ENCODE assay signal across 13 cellular contexts in genomic region chr16:84840687-84841627, GRCh38. TPM values are rescaled to one million over a fixed set of nuclear protein-coding genes. Genes with fewer than 3 reads are reported as not detected.
A peak's percentile ranks its signal among the peaks of the same experiment; 100 is the strongest.
DNase-seq lines count a peak whose midpoint lies in the region; ATAC-seq, FAIRE-seq and TF ChIP-seq lines count a peak whose summit lies in the region.
"Had no signal": no experiment of that assay in that cellular context is flagged by ENCODE, and none has a peak within 500 bp of the region (broad histone marks: within the 10 kb centered on the region; RNA-seq: fewer than 3 reads in every experiment).

No MANE protein-coding gene starts in this region.

- peaks cover 27% of the 10 kb centered on the region for H3K9me1 ChIP-seq in IMR-90 (ENCODE audit: insufficient read depth, low read length)

- TF ChIP-seq CTCF in A549 (IDR thresholded peaks at IDR 0.05) (no peak), IMR-90 (conservative IDR thresholded peaks at IDR 0.05; ENCODE audit: low read depth, low read length) (no peak), esophagus squamous epithelium (IDR thresholded peaks at IDR 0.05) (no peak), adrenal gland (IDR thresholded peaks at IDR 0.05) (no peak)

- no peak for DNase-seq in A549 (ENCODE audit: low read depth in 1 of 2, low spot score in 1 of 2)
- DNase-seq in IMR-90 = no peak
- DNase-seq in esophagus squamous epithelium (lab: John Stamatoyannopoulos, UW) = no peak
- DNase-seq in trophoblast cell = no peak
- no peak for DNase-seq in activated CD4-positive, alpha-beta T cell treated with anti-CD3 and anti-CD28 coated beads for 48 hours
- DNase-seq in adrenal gland = no peak
- DNase-seq in NCI-H510A treated with DMSO at 0.1 percent for 48 hours (lab: John Stamatoyannopoulos, UW) = no peak
- DNase-seq: hippocampal formation, SHP77 had no signal

- TF ChIP-seq POLR2A in A549 (IDR thresholded peaks at IDR 0.05; ENCODE audit: low read length) (no peak), IMR-90 (IDR thresholded peaks at IDR 0.05; ENCODE audit: low read depth, low read length) (no peak), esophagus squamous epithelium (IDR thresholded peaks at IDR 0.05) (no peak), adrenal gland (IDR thresholded peaks at IDR 0.05) (no peak)

- TF ChIP-seq EP300 in A549 (IDR thresholded peaks at IDR 0.05) = no peak

- peaks cover 3% of the 10 kb centered on the region; the same call in 1 of the 2 replicates for H4K20me1 ChIP-seq in IMR-90 (ENCODE audit: insufficient read depth, low read length)

- H4K8ac ChIP-seq in IMR-90 (ENCODE audit: low read depth in 2 of 2, low read length in 2 of 2) (peak overlapping the region; percentile 3 to 46; a peak in 3 of 4 replicates), trophoblast cell (ENCODE audit: low read depth, low read length) (peak overlapping the region; percentile 7)

- BruUV-seq in IMR-90 (replicated peaks; lab: Mats Ljungman, UMichigan) = no TSS peak

- H3K79me2 ChIP-seq in trophoblast cell (ENCODE audit: control insufficient read depth, insufficient read depth, low read length, poor library complexity) = peaks cover 5% of the 10 kb centered on the region

- 0 out of 2 replicates have a peak overlapping the region, but pooled peaks have one; percentile 48 for H3K23ac ChIP-seq in IMR-90 (ENCODE audit: low read depth, low read length)
- no peak overlapping the region for H3K23ac ChIP-seq in trophoblast cell (ENCODE audit: low read length)

- in situ Hi-C loops in IMR-90 (cut with MboI; ENCODE audit: low sequenced_read_pairs) = no loop called here

- no peak for ATAC-seq in A549
- no peak for ATAC-seq in IMR-90 (ENCODE audit: low read depth)
- ATAC-seq in GM18861 (IDR thresholded peaks at IDR 0.05; ENCODE audit: unreplicated experiment) = no peak
- ATAC-seq: activated CD4-positive, CD25-positive, alpha-beta regulatory T cell treated with anti-CD3 and anti-CD28 coated beads, Interleukin-2, amount 50 U/mL, for 24 hours had no signal

- no peak overlapping the region for H4K12ac ChIP-seq in trophoblast cell (ENCODE audit: low read depth, low read length)

- H2BK15ac ChIP-seq in IMR-90 (ENCODE audit: low read depth, low read length) = peak overlapping the region; percentile 57; the same call in 2 of the 3 replicates

- peak overlapping the region; percentile 63 for H2BK12ac ChIP-seq in trophoblast cell (ENCODE audit: low read length)

- H3K9me3 ChIP-seq in A549 (no peaks in the 10 kb centered on the region), IMR-90 (ENCODE audit: control insufficient read depth, insufficient read depth, low read length) (no peaks in the 10 kb centered on the region), esophagus squamous epithelium (no peaks in the 10 kb centered on the region), trophoblast cell (ENCODE audit: insufficient read depth, low read depth, low read length) (no peaks in the 10 kb centered on the region), adrenal gland (replicated peaks in 1 of 3) (no peaks in the 10 kb centered on the region)

- intact Hi-C loops in IMR-90 (cut with micrococcal nuclease) = no loop called here
- intact Hi-C loops in esophagus squamous epithelium (cut with DNase I) = no loop called here
- intact Hi-C loops in adrenal gland (cut with DNase I) = loop anchor here in 1 of 2 donors (10.0 kb wide), 1 partner anchor 114 kb away; no protein-coding TSS in a partner anchor

- CTCF ChIA-PET in A549 (lab: Yijun Ruan, JAX) = interaction anchor here (0.6 to 1.7 kb wide), 5 partner anchors 10 to 317 kb away, joined by 3 to 6 read pairs (median 3); no protein-coding TSS in a partner anchor
- CTCF ChIA-PET in IMR-90 (lab: Yijun Ruan, JAX) = interaction anchor here (1.1 kb wide), 1 partner anchor 86 kb away, joined by 3 read pairs; no protein-coding TSS in a partner anchor

- no peaks in the 10 kb centered on the region for H3K27me3 ChIP-seq in IMR-90 (ENCODE audit: control insufficient read depth, insufficient read depth, low read length)
- H3K27me3 ChIP-seq in esophagus squamous epithelium = peaks cover 0 to 15% (median 0%) of the 10 kb centered on the region in 4 donors
- no peaks in the 10 kb centered on the region for H3K27me3 ChIP-seq in trophoblast cell (ENCODE audit: insufficient read depth, low read length)
- no peaks in the 10 kb centered on the region for H3K27me3 ChIP-seq in adrenal gland

- no peak overlapping the region for H3K56ac ChIP-seq in IMR-90 (ENCODE audit: extremely low read depth, insufficient read depth, low read length)

- H2BK120ac ChIP-seq in IMR-90 (ENCODE audit: low read depth, low read length) (peak overlapping the region; percentile 36), trophoblast cell (ENCODE audit: insufficient read depth, low read length, poor library complexity) (peak overlapping the region; percentile 57)

- H2AFZ ChIP-seq in IMR-90 (replicated peaks; ENCODE audit: low read length, poor library complexity) (no peak overlapping the region), trophoblast cell (ENCODE audit: insufficient read depth, low read length, poor library complexity) (no peak overlapping the region)

- H2BK20ac ChIP-seq in IMR-90 (ENCODE audit: low read depth, low read length) = peak overlapping the region; percentile 72

- TF ChIP-seq RAD21 in A549 (conservative IDR thresholded peaks at IDR 0.05 in 1 of 2, IDR thresholded peaks at IDR 0.05 in 1 of 2) = no peak
- TF ChIP-seq RAD21 in IMR-90 (IDR thresholded peaks at IDR 0.05; ENCODE audit: low read length) = no peak

- H4K5ac ChIP-seq in IMR-90 (ENCODE audit: low read depth, low read length) = no peak overlapping the region

- H3K4ac ChIP-seq in IMR-90 (ENCODE audit: low read depth, low read length) = peak overlapping the region; percentile 58
- peak overlapping the region; percentile 1 for H3K4ac ChIP-seq in trophoblast cell (ENCODE audit: low read depth, low read length)

- POLR2A ChIA-PET in A549 (lab: Yijun Ruan, JAX) = no interaction called here
- POLR2A ChIA-PET in IMR-90 (lab: Charles Lee; ENCODE audit: unreplicated experiment) = no interaction called here

- H2AK9ac ChIP-seq in IMR-90 (replicated peaks; ENCODE audit: low read depth, low read length, poor library complexity) = peak overlapping the region; percentile 86

- H3K18ac ChIP-seq in IMR-90 (ENCODE audit: low read depth, low read length) = no peak overlapping the region
- no peak overlapping the region for H3K18ac ChIP-seq in trophoblast cell (ENCODE audit: low read length)

- 0 out of 2 replicates have a peak overlapping the region, but pooled peaks have one; percentile 7 for H3K14ac ChIP-seq in IMR-90 (replicated peaks; ENCODE audit: low read depth, low read length)
- no peak overlapping the region for H3K14ac ChIP-seq in trophoblast cell (ENCODE audit: low read length)

- FAIRE-seq in A549 (lab: Jason Lieb, UNC) = no peak

- peaks cover 49% of the 10 kb centered on the region for H3K36me3 ChIP-seq in IMR-90 (ENCODE audit: control insufficient read depth, insufficient read depth, low read length)
- H3K36me3 ChIP-seq in esophagus squamous epithelium = peaks cover 0 to 35% (median 0%) of the 10 kb centered on the region in 3 donors
- H3K36me3 ChIP-seq in trophoblast cell (ENCODE audit: control insufficient read depth in 1 of 2, insufficient read depth in 2 of 2, low read length in 2 of 2) = peaks cover 65 to 77% of the 10 kb centered on the region in 2 experiments
- H3K36me3 ChIP-seq in adrenal gland (replicated peaks in 1 of 2) = no peaks in the 10 kb centered on the region

- peak overlapping the region; percentile 68 for H4K91ac ChIP-seq in IMR-90 (ENCODE audit: insufficient read depth, low read depth, low read length)
- H4K91ac ChIP-seq in trophoblast cell (ENCODE audit: low read depth, low read length) = peak overlapping the region; percentile 50

- 85% methylated on average over 22 of the region's 22 CpGs for WGBS in A549 (ENCODE audit: missing lambda C conversion rate)
- WGBS in IMR-90 (ENCODE audit: extremely low coverage in 2 of 2, insufficient read length in 1 of 2), 2 experiments = 86% methylated on average over 5 of the region's 22 CpGs; no CpG with 5 or more reads in 1 of the 2 experiments
- 70 to 85% methylated on average over 19 to 22 of the region's 22 CpGs for WGBS in esophagus squamous epithelium, 2 donors
- no CpG with 5 or more reads among the region's 22 CpGs for WGBS in trophoblast cell (ENCODE audit: extremely low coverage, insufficient coverage, insufficient read length)
- WGBS in adrenal gland, 4 donors = 83 to 87% (median 83%) methylated on average over 22 of the region's 22 CpGs

- H3K9ac ChIP-seq in IMR-90 (ENCODE audit: low read depth, low read length) (no peak overlapping the region), trophoblast cell (ENCODE audit: low read length) (no peak overlapping the region)

- no peak overlapping the region for H2BK5ac ChIP-seq in IMR-90 (ENCODE audit: low read depth, low read length, poor library complexity, severe bottlenecking)
- peak overlapping the region; percentile 42 for H2BK5ac ChIP-seq in trophoblast cell (ENCODE audit: low read depth, low read length, poor library complexity)

- dilution Hi-C loops in IMR-90 (cut with HindIII; ENCODE audit: low sequenced_read_pairs, unreplicated experiment) = no loop called here

- H3K79me1 ChIP-seq in IMR-90 (ENCODE audit: low read depth in 1 of 2, low read length in 2 of 2) (peaks cover 19 to 58% of the 10 kb centered on the region in 2 experiments; a peak in 3 of 4 replicates), trophoblast cell (ENCODE audit: low read length) (peaks cover 17% of the 10 kb centered on the region)

- H2AK5ac ChIP-seq in IMR-90 (ENCODE audit: low read depth, low read length) (peak overlapping the region; percentile 83), trophoblast cell (ENCODE audit: low read length) (no peak overlapping the region)

- H3K27ac ChIP-seq in A549 (peak overlapping the region; percentile 49 to 76; a peak in 5 of 6 replicates), IMR-90 (ENCODE audit: insufficient read depth, low read length) (no peak overlapping the region), esophagus squamous epithelium (peak overlapping the region; percentile 73 to 79 (median 74)), trophoblast cell (ENCODE audit: low read depth, low read length) (peak overlapping the region; percentile 67), adrenal gland (peak overlapping the region in 1 of 5 donors; percentile 16)
- H3K27ac ChIP-seq: epithelial cell of prostate had no signal

- H3K4me2 ChIP-seq in A549 (no peak overlapping the region), IMR-90 (ENCODE audit: low read depth, low read length) (no peak overlapping the region), trophoblast cell (ENCODE audit: low read length) (no peak overlapping the region)

- H3K4me1 ChIP-seq in A549 = peaks cover 42% of the 10 kb centered on the region
- H3K4me1 ChIP-seq in IMR-90 (ENCODE audit: control insufficient read depth, insufficient read depth, low read length) = peaks cover 30% of the 10 kb centered on the region
- H3K4me1 ChIP-seq in esophagus squamous epithelium = peaks cover 18 to 80% (median 43%) of the 10 kb centered on the region in 3 donors
- peaks cover 36 to 49% of the 10 kb centered on the region in 2 experiments for H3K4me1 ChIP-seq in trophoblast cell (ENCODE audit: control insufficient read depth in 1 of 2, insufficient read depth in 2 of 2, low read length in 2 of 2)
- no peaks in the 10 kb centered on the region for H3K4me1 ChIP-seq in adrenal gland (replicated peaks in 1 of 2)

- no peak overlapping the region for H3K4me3 ChIP-seq in A549
- H3K4me3 ChIP-seq in IMR-90 (ENCODE audit: insufficient read depth, low read depth, low read length) = no peak overlapping the region
- no peak overlapping the region for H3K4me3 ChIP-seq in esophagus squamous epithelium
- no peak overlapping the region for H3K4me3 ChIP-seq in trophoblast cell (ENCODE audit: low read depth, low read length)
- H3K4me3 ChIP-seq in adrenal gland = no peak overlapping the region
- H3K4me3 ChIP-seq: coronary artery had no signal

RNA-seq across cellular contexts. Expression of gene CRISPLD2, which starts 21.2 kb away (rescaled TPM):
- polyA plus RNA-seq in A549 (2011; rRNA removed) (0.85 and 0.89 TPM in 2 replicates), A549 (2017; fragmentation: RNase III; extraction: RNeasy Plus Mini Kit Qiagen cat#74134 plus additional on column Dnase treatment) (1.6 to 2.9 TPM (median 2.4 TPM) in 3 replicates), IMR-90 (2012; rRNA removed) (21.3 and 23.1 TPM in 2 replicates), adrenal gland (10 to 100 TPM; 21.0 to 43.8 (median 42.1) TPM)
- 0.65 and 1.1 TPM in 2 replicates for polyA plus RNA-seq in A549 (2012; cell fraction: cytosol; rRNA removed)
- 2.7 and 3.5 TPM in 2 replicates for polyA plus RNA-seq in A549 (2012; cell fraction: nucleus; rRNA removed)
- 1.6 and 1.9 TPM in 2 replicates for polyA minus RNA-seq in A549 (2011; rRNA and poly(A)+ RNA removed)
- total RNA-seq in IMR-90 (2012; rRNA removed) (35.0 and 37.5 TPM in 2 replicates), esophagus squamous epithelium (100 to 1,000 TPM in 1 of 4 donors, 10 to 100 TPM in 2, 1 to 10 TPM in 1; 6.0 to 166 (median 24.2) TPM), adrenal gland (100 to 1,000 TPM in 3 of 8 donors, 10 to 100 TPM in 5; 34.6 to 362 (median 85.3) TPM)
- polyA plus RNA-seq in IMR-90 (2012; cell fraction: cytosol; rRNA removed) = 17.6 and 30.1 TPM in 2 replicates
- polyA plus RNA-seq in IMR-90 (2012; cell fraction: nucleus; rRNA removed; ENCODE audit: low replicate concordance) = 26.7 and 30.7 TPM in 2 replicates
- 121 and 124 TPM in 2 replicates for polyA plus RNA-seq in trophoblast cell (2013)
